Comparison of ENCODE assay signal across 2 cellular contexts in genomic region chr6:63514488-63515173, GRCh38.
TF ChIP-seq lines count a peak whose summit lies in the region.

No MANE protein-coding gene starts in this region.

TF ChIP-seq in WTC11, 78 proteins besides CTCF, POLR2A, EP300 and RAD21:
- TF ChIP-seq ZNF219 (CRISPR knock-in tag; IDR thresholded peaks at IDR 0.05; ENCODE audit: borderline replicate concordance) (no peak), CBFB (CRISPR knock-in tag; IDR thresholded peaks at IDR 0.05; ENCODE audit: low read depth) (no peak), MYBL2 (CRISPR knock-in tag; IDR thresholded peaks at IDR 0.05) (no peak), GABPB1 (CRISPR knock-in tag; IDR thresholded peaks at IDR 0.05) (peak; percentile 61; the same call in 1 of the 2 replicates), SP1 (CRISPR knock-in tag; conservative IDR thresholded peaks at IDR 0.05) (no peak), ARID4B (CRISPR knock-in tag; IDR thresholded peaks at IDR 0.05; ENCODE audit: borderline replicate concordance) (no peak), GTF2I (CRISPR knock-in tag; conservative IDR thresholded peaks at IDR 0.05) (no peak)

TF ChIP-seq in HepG2, 621 proteins besides CTCF, POLR2A, EP300 and RAD21 (continues in another document):
- TF ChIP-seq FOXK2 (IDR thresholded peaks at IDR 0.05), result peak; percentile 50; the same call in 1 of the 2 replicates
- no peak for TF ChIP-seq ZUFSP (CRISPR knock-in tag; IDR thresholded peaks at IDR 0.05; ENCODE audit: borderline replicate concordance)
- peak; percentile 81; the same call in 1 of the 2 replicates for TF ChIP-seq RCOR2 (CRISPR knock-in tag; IDR thresholded peaks at IDR 0.05)
- no peak; the same call in 1 of the 2 replicates for TF ChIP-seq ARID4A (CRISPR knock-in tag; IDR thresholded peaks at IDR 0.05; ENCODE audit: borderline replicate concordance)
- TF ChIP-seq DNMT3B (CRISPR knock-in tag; conservative IDR thresholded peaks at IDR 0.05), result no peak
- peak; percentile 90 for TF ChIP-seq ISL2 (CRISPR knock-in tag; IDR thresholded peaks at IDR 0.05)
- TF ChIP-seq CREBL2 (CRISPR knock-in tag; IDR thresholded peaks at IDR 0.05; ENCODE audit: borderline replicate concordance), result no peak
- peak; percentile 41; the same call in 1 of the 2 replicates for TF ChIP-seq KLF6 (CRISPR knock-in tag; IDR thresholded peaks at IDR 0.05)
- peak; percentile 65 for TF ChIP-seq ZFP91 (CRISPR knock-in tag; IDR thresholded peaks at IDR 0.05; ENCODE audit: borderline replicate concordance)
- no peak for TF ChIP-seq ZBTB2 (CRISPR knock-in tag; IDR thresholded peaks at IDR 0.05; ENCODE audit: low read depth)
- TF ChIP-seq CENPT (CRISPR knock-in tag; IDR thresholded peaks at IDR 0.05; ENCODE audit: low read depth), result no peak
- TF ChIP-seq ZMYM3 (CRISPR knock-in tag; IDR thresholded peaks at IDR 0.05), result peak; percentile 91
- no peak for TF ChIP-seq XRCC5 (optimal IDR thresholded peaks at IDR 0.05; ENCODE audit: low read length)
- TF ChIP-seq REST (IDR thresholded peaks at IDR 0.05; ENCODE audit: borderline replicate concordance in 1 of 2, low read depth in 1 of 2, low read length in 2 of 2), result peak in 1 of 2 experiments; percentile 17; a peak in 1 of 4 replicates
- peak; percentile 30; the same call in 1 of the 2 replicates for TF ChIP-seq THAP11 (CRISPR knock-in tag; IDR thresholded peaks at IDR 0.05)
- peak; percentile 75 for TF ChIP-seq ZNF670 (CRISPR knock-in tag; IDR thresholded peaks at IDR 0.05; ENCODE audit: borderline replicate concordance)
- TF ChIP-seq HHEX (CRISPR knock-in tag; IDR thresholded peaks at IDR 0.05), result peak; percentile 65; the same call in 1 of the 2 replicates
- TF ChIP-seq CEBPG (CRISPR knock-in tag; IDR thresholded peaks at IDR 0.05), result peak; percentile 81
- 0 out of 2 replicates have a peak, but pooled peaks have one; percentile 9 for TF ChIP-seq ZNF225 (CRISPR knock-in tag; IDR thresholded peaks at IDR 0.05)
- peak; percentile 74 for TF ChIP-seq SOX13 (IDR thresholded peaks at IDR 0.05)
- TF ChIP-seq SOX13 (CRISPR knock-in tag; conservative IDR thresholded peaks at IDR 0.05 in 1 of 2, IDR thresholded peaks at IDR 0.05 in 1 of 2), result peak in 1 of 2 experiments; percentile 56; a peak in 3 of 4 replicates
- TF ChIP-seq RXRB (CRISPR knock-in tag; IDR thresholded peaks at IDR 0.05; ENCODE audit: borderline replicate concordance), result peak; percentile 90
- peak; percentile 76 for TF ChIP-seq PAXIP1 (CRISPR knock-in tag; conservative IDR thresholded peaks at IDR 0.05)
- peak; percentile 84; the same call in 1 of the 2 replicates for TF ChIP-seq ZNF788 (CRISPR knock-in tag; IDR thresholded peaks at IDR 0.05; ENCODE audit: borderline replicate concordance)
- TF ChIP-seq THAP9 (CRISPR knock-in tag; IDR thresholded peaks at IDR 0.05; ENCODE audit: borderline replicate concordance), result 0 out of 2 replicates have a peak, but pooled peaks have one; percentile 23
- peak; percentile 92 for TF ChIP-seq MED1 (CRISPR knock-in tag; IDR thresholded peaks at IDR 0.05)
- peak; percentile 80 for TF ChIP-seq ZNF362 (CRISPR knock-in tag; IDR thresholded peaks at IDR 0.05; ENCODE audit: borderline replicate concordance)
- TF ChIP-seq FOXJ3 (CRISPR knock-in tag; IDR thresholded peaks at IDR 0.05; ENCODE audit: borderline replicate concordance), result peak; percentile 47; the same call in 1 of the 2 replicates
- no peak for TF ChIP-seq ZNF562 (CRISPR knock-in tag; IDR thresholded peaks at IDR 0.05; ENCODE audit: borderline replicate concordance)
- no peak for TF ChIP-seq ZFP37 (CRISPR knock-in tag; IDR thresholded peaks at IDR 0.05; ENCODE audit: borderline replicate concordance)
- no peak for TF ChIP-seq GTF3A (CRISPR knock-in tag; conservative IDR thresholded peaks at IDR 0.05)
- TF ChIP-seq ZNF790 (CRISPR knock-in tag; IDR thresholded peaks at IDR 0.05; ENCODE audit: borderline replicate concordance), result no peak
